1 cellular context compared by ENCODE assay signal in the genomic region with DNA sequence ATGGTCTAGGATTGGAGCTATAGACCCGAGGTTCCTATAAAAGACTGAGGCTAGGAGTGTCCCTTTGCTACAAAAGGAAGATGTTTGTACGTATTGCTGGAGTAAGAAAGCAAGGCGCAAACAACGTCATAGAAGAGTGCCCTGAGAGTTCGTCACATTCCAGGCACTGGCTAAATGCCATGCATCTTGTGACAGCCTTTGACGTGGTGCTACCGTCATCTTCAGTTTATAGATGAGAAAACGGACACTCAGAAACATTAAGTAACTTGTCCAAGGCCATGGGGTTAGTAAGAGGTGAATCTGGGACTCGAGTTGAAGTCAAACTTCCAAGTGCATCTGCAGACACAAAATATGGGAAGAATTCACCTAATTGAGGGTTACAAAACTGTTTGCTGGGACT.
TF ChIP-seq lines count a peak whose summit lies in the region.

No MANE protein-coding gene starts in this region.

TF ChIP-seq in HepG2, 621 proteins besides CTCF, POLR2A, EP300 and RAD21 (continued from another document):
- TF ChIP-seq, protein P1, sequence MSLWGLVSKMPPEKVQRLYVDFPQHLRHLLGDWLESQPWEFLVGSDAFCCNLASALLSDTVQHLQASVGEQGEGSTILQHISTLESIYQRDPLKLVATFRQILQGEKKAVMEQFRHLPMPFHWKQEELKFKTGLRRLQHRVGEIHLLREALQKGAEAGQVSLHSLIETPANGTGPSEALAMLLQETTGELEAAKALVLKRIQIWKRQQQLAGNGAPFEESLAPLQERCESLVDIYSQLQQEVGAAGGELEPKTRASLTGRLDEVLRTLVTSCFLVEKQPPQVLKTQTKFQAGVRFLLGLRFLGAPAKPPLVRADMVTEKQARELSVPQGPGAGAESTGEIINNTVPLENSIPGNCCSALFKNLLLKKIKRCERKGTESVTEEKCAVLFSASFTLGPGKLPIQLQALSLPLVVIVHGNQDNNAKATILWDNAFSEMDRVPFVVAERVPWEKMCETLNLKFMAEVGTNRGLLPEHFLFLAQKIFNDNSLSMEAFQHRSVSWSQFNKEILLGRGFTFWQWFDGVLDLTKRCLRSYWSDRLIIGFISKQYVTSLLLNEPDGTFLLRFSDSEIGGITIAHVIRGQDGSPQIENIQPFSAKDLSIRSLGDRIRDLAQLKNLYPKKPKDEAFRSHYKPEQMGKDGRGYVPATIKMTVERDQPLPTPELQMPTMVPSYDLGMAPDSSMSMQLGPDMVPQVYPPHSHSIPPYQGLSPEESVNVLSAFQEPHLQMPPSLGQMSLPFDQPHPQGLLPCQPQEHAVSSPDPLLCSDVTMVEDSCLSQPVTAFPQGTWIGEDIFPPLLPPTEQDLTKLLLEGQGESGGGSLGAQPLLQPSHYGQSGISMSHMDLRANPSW (CRISPR knock-in tag; IDR thresholded peaks at IDR 0.05; ENCODE audit: borderline replicate concordance), result no peak
- no peak for TF ChIP-seq MXD4 (CRISPR knock-in tag; IDR thresholded peaks at IDR 0.05)
- TF ChIP-seq ATAD3A (CRISPR knock-in tag; IDR thresholded peaks at IDR 0.05), result no peak
- TF ChIP-seq ZNF552 (CRISPR knock-in tag; IDR thresholded peaks at IDR 0.05; ENCODE audit: borderline replicate concordance), result no peak
- TF ChIP-seq ZNF484 (CRISPR knock-in tag; IDR thresholded peaks at IDR 0.05; ENCODE audit: borderline replicate concordance, low read depth), result no peak
- no peak for TF ChIP-seq ZSCAN9 (CRISPR knock-in tag; IDR thresholded peaks at IDR 0.05; ENCODE audit: borderline replicate concordance)
- TF ChIP-seq ZNF124 (CRISPR knock-in tag; IDR thresholded peaks at IDR 0.05), result no peak
